15 cellular contexts compared by ENCODE assay signal in the genomic region with DNA sequence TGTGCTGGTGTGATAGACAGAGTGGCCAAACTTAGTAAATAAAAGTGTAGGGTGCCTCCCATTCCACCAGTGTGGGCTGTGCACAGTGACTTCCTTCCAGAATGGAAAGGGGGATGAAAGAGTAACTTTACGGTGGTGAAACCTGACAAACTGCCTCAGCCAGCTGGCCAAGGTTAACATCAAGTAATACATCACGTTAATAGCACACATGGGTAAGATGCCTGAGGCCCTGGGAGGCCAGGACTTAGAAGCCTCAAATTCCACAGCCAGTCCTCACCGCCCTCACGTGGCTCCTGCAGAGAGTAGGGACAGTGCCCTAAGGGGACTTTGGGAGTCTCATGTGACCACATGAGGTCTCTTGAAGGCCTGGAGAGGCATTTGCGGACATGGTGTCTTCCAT. TPM values are rescaled to one million over a fixed set of nuclear protein-coding genes. Genes with fewer than 3 reads are reported as not detected.
DNase-seq lines count a peak whose midpoint lies in the region; ATAC-seq and TF ChIP-seq lines count a peak whose summit lies in the region.
"Had no signal": no experiment of that assay in that cellular context is flagged by ENCODE, and none has a peak within 500 bp of the region (broad histone marks: within the 10 kb centered on the region; RNA-seq: fewer than 3 reads in every experiment).

No MANE protein-coding gene starts in this region.

- H3K4me1 ChIP-seq in stomach: peaks cover 12 to 62% (median 38%) of the 10 kb centered on the region in 4 donors
- H3K4me1 ChIP-seq in aorta (ENCODE audit: control insufficient read depth in 1 of 2, insufficient read depth in 2 of 2, low read length in 2 of 2): peaks cover 0 to 4% of the 10 kb centered on the region in 2 donors

- H3K4me1 Mint-ChIP-seq in progenitor cell of endocrine pancreas (ENCODE audit: low read depth): peaks cover 27% of the 10 kb centered on the region

- no peaks in the 10 kb centered on the region for H3K9me3 Mint-ChIP-seq in progenitor cell of endocrine pancreas (ENCODE audit: low read depth)
- H3K9me3 Mint-ChIP-seq: activated T-helper 1 cell treated with anti-CD3 and anti-CD28 coated beads, Interleukin-12 subunit alpha, Interleukin-12 subunit beta, Interleukin-2, Interleukin-4 antibody, amounts not matched to agents 30 ng/mL and 10 ng/mL and 1 ng/mL, durations not matched to agents 14 hours and 24 hours and 36 hours; GM23338; naive thymus-derived CD4-positive, alpha-beta T cell had no signal

- no peak for TF ChIP-seq POLR2A in stomach (IDR thresholded peaks at IDR 0.05)

- ATAC-seq in aorta (ENCODE audit: low FRiP score): no peak
- ATAC-seq: GM23338; naive thymus-derived CD4-positive, alpha-beta T cell had no signal

- H3K36me3 ChIP-seq in stomach: no peaks in the 10 kb centered on the region
- no peaks in the 10 kb centered on the region for H3K36me3 ChIP-seq in aorta (ENCODE audit: control insufficient read depth in 1 of 2, insufficient read depth in 2 of 2, low read length in 1 of 2)

- TF ChIP-seq CTCF in epithelial cell of proximal tubule (conservative IDR thresholded peaks at IDR 0.05; ENCODE audit: low read depth, low read length) (no peak), progenitor cell of endocrine pancreas (IDR thresholded peaks at IDR 0.05; ENCODE audit: unreplicated experiment) (no peak), stomach (IDR thresholded peaks at IDR 0.05) (no peak)

- H3K4me3 ChIP-seq in epithelial cell of proximal tubule (ENCODE audit: low read depth, low read length): no peak overlapping the region
- no peak overlapping the region for H3K4me3 ChIP-seq in stomach
- no peak overlapping the region for H3K4me3 ChIP-seq in aorta (ENCODE audit: low read length in 2 of 2)
- H3K4me3 ChIP-seq: GM23338 had no signal

- H3K9me3 ChIP-seq in stomach (no peaks in the 10 kb centered on the region), aorta (ENCODE audit: control insufficient read depth, low read length) (no peaks in the 10 kb centered on the region)

- H3K27me3 Mint-ChIP-seq in progenitor cell of endocrine pancreas: no peaks in the 10 kb centered on the region

- H3K27ac ChIP-seq in stomach: no peak overlapping the region
- H3K27ac ChIP-seq in aorta (ENCODE audit: low read depth in 1 of 2, low read length in 2 of 2): no peak overlapping the region

- peak; percentile 72 for DNase-seq in Daoy (ENCODE audit: low read depth)
- peak; percentile 98 for DNase-seq in RPMI7951 (ENCODE audit: low read depth)
- DNase-seq in epithelial cell of proximal tubule (ENCODE audit: low read depth): peak; percentile 83
- DNase-seq in progenitor cell of endocrine pancreas (ENCODE audit: low spot score, unreplicated experiment): no peak
- DNase-seq in stomach: no peak
- DNase-seq in CD1c-positive myeloid dendritic cell (ENCODE audit: extremely low spot score): no peak
- no peak for DNase-seq in aorta
- DNase-seq in activated CD4-positive, alpha-beta T cell treated with anti-CD3 and anti-CD28 coated beads for 1 hour: no peak
- DNase-seq: DMS153; hypothalamus; naive thymus-derived CD4-positive, alpha-beta T cell; NCI-H146; stimulated activated CD4-positive, alpha-beta T cell treated with anti-CD3 and anti-CD28 coated beads, Interleukin-4, amount 100 ng/mL, for 24 hours had no signal

- intact Hi-C loops in stomach (cut with DNase I; ENCODE audit: low total_unique reads) (no loop called here), aorta (cut with DNase I) (loop anchor here (5.0 kb wide), 2 partner anchors 102 to 387 kb away; partner anchors contain the start of gene SOCS1 (in 2 of the 2))

- H3K27me3 ChIP-seq in stomach (peaks cover 0 to 28% (median 0%) of the 10 kb centered on the region in 3 donors), aorta (ENCODE audit: control insufficient read depth in 1 of 2, insufficient read depth in 2 of 2, low read length in 1 of 2) (no peaks in the 10 kb centered on the region)

- no peaks in the 10 kb centered on the region for H3K36me3 Mint-ChIP-seq in progenitor cell of endocrine pancreas (ENCODE audit: insufficient read depth)

- WGBS in stomach, 5 donors: 54 to 72% (median 64%) methylated on average over 5 of the region's 5 CpGs
- 59 to 63% methylated on average over 5 of the region's 5 CpGs for WGBS in aorta, 2 donors

- H3K27ac Mint-ChIP-seq in progenitor cell of endocrine pancreas: peak overlapping the region; percentile 93
- H3K27ac Mint-ChIP-seq: activated T-helper 1 cell treated with anti-CD3 and anti-CD28 coated beads, Interleukin-12 subunit alpha, Interleukin-12 subunit beta, Interleukin-2, Interleukin-4 antibody, amounts not matched to agents 30 ng/mL and 10 ng/mL and 1 ng/mL, durations not matched to agents 14 hours and 24 hours and 36 hours; GM23338 had no signal

- H3K4me3 Mint-ChIP-seq in progenitor cell of endocrine pancreas (ENCODE audit: low read depth): no peak overlapping the region
- H3K4me3 Mint-ChIP-seq: activated T-helper 1 cell treated with anti-CD3 and anti-CD28 coated beads, Interleukin-12 subunit alpha, Interleukin-12 subunit beta, Interleukin-2, Interleukin-4 antibody, amounts not matched to agents 30 ng/mL and 10 ng/mL and 1 ng/mL, durations not matched to agents 14 hours and 24 hours and 36 hours; GM23338 had no signal

- TF ChIP-seq EP300 in stomach (IDR thresholded peaks at IDR 0.05): no peak

RNA-seq across cellular contexts. Expression of gene RMI2, which starts 14.1 kb away (rescaled TPM):
- 30.2 and 30.8 TPM in 2 replicates for total RNA-seq in Daoy (2014; rRNA removed; shearing (Covaris generic))
- total RNA-seq in RPMI7951 (2014; rRNA removed; shearing (Covaris generic)): 33.2 and 33.4 TPM in 2 replicates
- total RNA-seq in epithelial cell of proximal tubule (13.7 and 26.2 TPM in 2 replicates), progenitor cell of endocrine pancreas (32.5 and 33.6 TPM in 2 replicates), stomach (10 to 100 TPM in 3 of 5 donors, 1 to 10 TPM in 2; 2.3 to 79.9 (median 10.5) TPM), aorta (1 to 10 TPM in 1 of 2 donors, under 1 TPM in 1; 0.81 to 1.7 TPM)
- polyA plus RNA-seq in stomach (1 to 10 TPM; 6.9 to 9.6 (median 7.0) TPM), aorta (under 1 TPM in 1 of 2 donors, not detected in 1; 0.61 TPM)

Comparison
In these comparisons a context has a peak if more than half of its experiments do, and no peak if none do; other contexts are left out.
1. DNase-seq: peak in Daoy (single experiment), RPMI7951 (single experiment) and epithelial cell of proximal tubule (single experiment); none in progenitor cell of endocrine pancreas (single experiment), stomach (single experiment), CD1c-positive myeloid dendritic cell (single experiment), aorta (0 of 2) and activated CD4-positive, alpha-beta T cell treated with anti-CD3 and anti-CD28 coated beads for 1 hour (single experiment).